Comparison of ENCODE assay signal across 31 cellular contexts in the genomic region with DNA sequence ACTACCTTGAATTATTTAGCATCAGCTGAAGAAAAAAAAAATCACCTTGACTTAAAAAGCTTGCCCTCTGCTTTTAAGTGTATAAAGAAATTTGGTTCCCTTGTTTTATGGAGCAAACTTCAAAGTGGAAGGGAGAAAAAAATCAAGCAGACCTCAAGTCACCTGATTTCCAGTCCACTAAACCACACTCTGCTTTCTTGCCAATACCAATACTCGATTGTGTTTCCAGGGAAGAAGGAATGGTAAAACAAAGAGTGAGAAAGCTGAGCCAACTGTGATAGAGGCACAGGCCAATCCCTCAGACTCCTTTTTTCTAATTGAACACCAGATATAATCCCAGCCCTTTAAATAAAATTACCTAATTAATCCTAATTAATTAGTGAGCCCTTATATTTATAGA.
DNase-seq lines count a peak whose midpoint lies in the region; ATAC-seq and TF ChIP-seq lines count a peak whose summit lies in the region.
"Had no signal": no experiment of that assay in that cellular context is flagged by ENCODE, and none has a peak within 500 bp of the region (broad histone marks: within the 10 kb centered on the region; RNA-seq: fewer than 3 reads in every experiment).

No MANE protein-coding gene starts in this region.

- H3K27ac Mint-ChIP-seq in activated T-cell treated with anti-CD3 and anti-CD28 coated beads, Interleukin-2, amount 50 U/mL, for 24 hours, result peak overlapping the region; percentile 50
- peak overlapping the region; percentile 31 for H3K27ac Mint-ChIP-seq in central memory CD8-positive, alpha-beta T cell (ENCODE audit: low read depth)
- H3K27ac Mint-ChIP-seq in memory B cell (peak overlapping the region; percentile 24), endothelial cell (ENCODE audit: unreplicated experiment) (no peak overlapping the region)
- H3K27ac Mint-ChIP-seq: activated CD4-positive, alpha-beta memory T cell treated with anti-CD3 and anti-CD28 coated beads, Interleukin-2, amount 10 ng/mL, durations not matched to agents 7 days and 5 days; activated T-helper 2 cell treated with anti-CD3 and anti-CD28 coated beads, Interferon-gamma antibody, Interleukin-2, Interleukin-4, amounts not matched to agents 10 μg/mL and 5 μg/mL and 100 μg/mL, durations not matched to agents 14 hours and 24 hours and 36 hours had no signal

- H3K4me3 ChIP-seq in tibial artery, result no peak overlapping the region
- H3K4me3 ChIP-seq: PC-9, prostate gland, sigmoid colon had no signal

- H3K4me1 Mint-ChIP-seq in activated T-cell treated with anti-CD3 and anti-CD28 coated beads, Interleukin-2, amount 50 U/mL, for 24 hours (ENCODE audit: low read depth), result peaks cover 39% of the 10 kb centered on the region
- peaks cover 27% of the 10 kb centered on the region for H3K4me1 Mint-ChIP-seq in activated T-cell treated with anti-CD3 and anti-CD28 coated beads, Interleukin-2, amount 50 U/mL, for 4 hours (ENCODE audit: low read depth)
- H3K4me1 Mint-ChIP-seq in central memory CD8-positive, alpha-beta T cell, result peaks cover 56% of the 10 kb centered on the region
- peaks cover 5% of the 10 kb centered on the region for H3K4me1 Mint-ChIP-seq in memory B cell
- no peaks in the 10 kb centered on the region for H3K4me1 Mint-ChIP-seq in endothelial cell (ENCODE audit: unreplicated experiment)

- H3K9me3 ChIP-seq in tibial artery, result no peaks in the 10 kb centered on the region
- H3K9me3 ChIP-seq: neutrophil, prostate gland, sigmoid colon had no signal

- ATAC-seq in activated T-cell treated with anti-CD3 and anti-CD28 coated beads, Interleukin-2, amount 50 U/mL, for 4 hours, result no peak
- ATAC-seq in central memory CD8-positive, alpha-beta T cell (replicated peaks; ENCODE audit: extremely low read depth, poor library complexity, severe bottlenecking), result no peak
- ATAC-seq in memory B cell (ENCODE audit: low read depth), result no peak
- ATAC-seq: HCT116, left lobe of liver, Right ventricle myocardium inferior had no signal

- TF ChIP-seq CTCF in tibial artery (IDR thresholded peaks at IDR 0.05) (no peak), endothelial cell (IDR thresholded peaks at IDR 0.05; ENCODE audit: unreplicated experiment) (no peak)

- H3K36me3 Mint-ChIP-seq in activated T-cell treated with anti-CD3 and anti-CD28 coated beads, Interleukin-2, amount 50 U/mL, for 24 hours (ENCODE audit: low read depth), result peaks cover 78% of the 10 kb centered on the region
- H3K36me3 Mint-ChIP-seq in activated T-cell treated with anti-CD3 and anti-CD28 coated beads, Interleukin-2, amount 50 U/mL, for 4 hours (ENCODE audit: insufficient read depth), result peaks cover 64% of the 10 kb centered on the region
- H3K36me3 Mint-ChIP-seq in central memory CD8-positive, alpha-beta T cell (ENCODE audit: insufficient read depth), result peaks cover 2% of the 10 kb centered on the region
- H3K36me3 Mint-ChIP-seq in memory B cell (peaks cover 49% of the 10 kb centered on the region), endothelial cell (ENCODE audit: low read depth, unreplicated experiment) (no peaks in the 10 kb centered on the region)

- no peaks in the 10 kb centered on the region for H3K27me3 ChIP-seq in tibial artery
- H3K27me3 ChIP-seq: neutrophil, sigmoid colon had no signal

- no peak for DNase-seq in activated T-cell treated with anti-CD3 and anti-CD28 coated beads, Interleukin-2, amount 50 U/mL, for 24 hours
- no peak for DNase-seq in activated T-cell treated with anti-CD3 and anti-CD28 coated beads, Interleukin-2, amount 50 U/mL, for 4 hours
- no peak for DNase-seq in central memory CD8-positive, alpha-beta T cell (ENCODE audit: low spot score in 2 of 2)
- DNase-seq in memory B cell (ENCODE audit: low spot score in 2 of 2) (no peak), tibial artery (no peak), endothelial cell (ENCODE audit: low spot score) (no peak), NCI-H187 treated with DMSO at 0.1 percent for 48 hours (lab: John Stamatoyannopoulos, UW) (no peak)
- no peak for DNase-seq in effector CD8-positive, alpha-beta T cell (lab: John Stamatoyannopoulos, UW)
- DNase-seq: 8988T; activated CD4-positive, alpha-beta memory T cell treated with anti-CD3 and anti-CD28 coated beads, Interleukin-2, amount 10 ng/mL, durations not matched to agents 7 days and 5 days; activated CD4-positive, CD25-positive, alpha-beta regulatory T cell treated with anti-CD3 and anti-CD28 coated beads, Interleukin-2, amount 50 U/mL, for 72 hours; activated CD8-positive, alpha-beta memory T cell treated with anti-CD3 and anti-CD28 coated beads, Interleukin-2, amount 50 U/mL, for 48 hours; activated naive CD4-positive, alpha-beta T cell treated with anti-CD3 and anti-CD28 coated beads, Interleukin-2, amount 50 U/mL, for 16 hours; amniotic stem cell; dermis blood vessel endothelial cell; DMS79; Kasumi-1; mesendoderm; NCI-H1417; NCI-H2029 treated with DMSO at 0.1 percent for 48 hours; NCI-H526; NK-92 treated with Interleukin-12 subunit alpha and Interleukin-12 subunit beta, amount 100 ng/mL, for 24 hours; PC-9; sigmoid colon; stimulated activated CD4-positive, alpha-beta T cell treated with anti-CD3 and anti-CD28 coated beads, Interleukin-4, amount 100 ng/mL, for 1 hour had no signal

- intact Hi-C loops in tibial artery (cut with DNase I; ENCODE audit: low total_unique reads), result no loop called here

- H3K4me3 Mint-ChIP-seq in activated T-cell treated with anti-CD3 and anti-CD28 coated beads, Interleukin-2, amount 50 U/mL, for 24 hours, result no peak overlapping the region
- no peak overlapping the region for H3K4me3 Mint-ChIP-seq in activated T-cell treated with anti-CD3 and anti-CD28 coated beads, Interleukin-2, amount 50 U/mL, for 4 hours
- no peak overlapping the region for H3K4me3 Mint-ChIP-seq in central memory CD8-positive, alpha-beta T cell
- H3K4me3 Mint-ChIP-seq in memory B cell (no peak overlapping the region), endothelial cell (ENCODE audit: unreplicated experiment) (no peak overlapping the region)
- H3K4me3 Mint-ChIP-seq: activated CD4-positive, alpha-beta memory T cell treated with anti-CD3 and anti-CD28 coated beads, Interleukin-2, amount 10 ng/mL, durations not matched to agents 7 days and 5 days had no signal

- H3K27ac ChIP-seq in tibial artery, result peak overlapping the region; percentile 21 to 54
- H3K27ac ChIP-seq: neutrophil, PC-9, prostate gland, sigmoid colon had no signal

- H3K4me1 ChIP-seq in tibial artery, result peaks cover 0 to 36% (median 7%) of the 10 kb centered on the region in 4 donors
- H3K4me1 ChIP-seq: prostate gland had no signal

- peaks cover 9% of the 10 kb centered on the region for H3K9me3 Mint-ChIP-seq in activated T-cell treated with anti-CD3 and anti-CD28 coated beads, Interleukin-2, amount 50 U/mL, for 24 hours
- peaks cover 13% of the 10 kb centered on the region for H3K9me3 Mint-ChIP-seq in activated T-cell treated with anti-CD3 and anti-CD28 coated beads, Interleukin-2, amount 50 U/mL, for 4 hours
- H3K9me3 Mint-ChIP-seq in central memory CD8-positive, alpha-beta T cell, result peaks cover 6% of the 10 kb centered on the region
- H3K9me3 Mint-ChIP-seq in memory B cell, result peaks cover 4% of the 10 kb centered on the region
- no peaks in the 10 kb centered on the region for H3K9me3 Mint-ChIP-seq in endothelial cell (ENCODE audit: unreplicated experiment)

- no peaks in the 10 kb centered on the region for H3K36me3 ChIP-seq in tibial artery
- H3K36me3 ChIP-seq: prostate gland, sigmoid colon had no signal

- H3K27me3 Mint-ChIP-seq in activated T-cell treated with anti-CD3 and anti-CD28 coated beads, Interleukin-2, amount 50 U/mL, for 24 hours, result no peaks in the 10 kb centered on the region
- no peaks in the 10 kb centered on the region for H3K27me3 Mint-ChIP-seq in activated T-cell treated with anti-CD3 and anti-CD28 coated beads, Interleukin-2, amount 50 U/mL, for 4 hours (ENCODE audit: low read depth)
- H3K27me3 Mint-ChIP-seq in central memory CD8-positive, alpha-beta T cell, result no peaks in the 10 kb centered on the region
- H3K27me3 Mint-ChIP-seq in memory B cell (no peaks in the 10 kb centered on the region), endothelial cell (ENCODE audit: unreplicated experiment) (peaks cover 1% of the 10 kb centered on the region)
- H3K27me3 Mint-ChIP-seq: activated CD4-positive, alpha-beta memory T cell treated with anti-CD3 and anti-CD28 coated beads, Interleukin-2, amount 10 ng/mL, durations not matched to agents 7 days and 5 days had no signal
